ENCODE assay signal across 8 cellular contexts in the genomic region with DNA sequence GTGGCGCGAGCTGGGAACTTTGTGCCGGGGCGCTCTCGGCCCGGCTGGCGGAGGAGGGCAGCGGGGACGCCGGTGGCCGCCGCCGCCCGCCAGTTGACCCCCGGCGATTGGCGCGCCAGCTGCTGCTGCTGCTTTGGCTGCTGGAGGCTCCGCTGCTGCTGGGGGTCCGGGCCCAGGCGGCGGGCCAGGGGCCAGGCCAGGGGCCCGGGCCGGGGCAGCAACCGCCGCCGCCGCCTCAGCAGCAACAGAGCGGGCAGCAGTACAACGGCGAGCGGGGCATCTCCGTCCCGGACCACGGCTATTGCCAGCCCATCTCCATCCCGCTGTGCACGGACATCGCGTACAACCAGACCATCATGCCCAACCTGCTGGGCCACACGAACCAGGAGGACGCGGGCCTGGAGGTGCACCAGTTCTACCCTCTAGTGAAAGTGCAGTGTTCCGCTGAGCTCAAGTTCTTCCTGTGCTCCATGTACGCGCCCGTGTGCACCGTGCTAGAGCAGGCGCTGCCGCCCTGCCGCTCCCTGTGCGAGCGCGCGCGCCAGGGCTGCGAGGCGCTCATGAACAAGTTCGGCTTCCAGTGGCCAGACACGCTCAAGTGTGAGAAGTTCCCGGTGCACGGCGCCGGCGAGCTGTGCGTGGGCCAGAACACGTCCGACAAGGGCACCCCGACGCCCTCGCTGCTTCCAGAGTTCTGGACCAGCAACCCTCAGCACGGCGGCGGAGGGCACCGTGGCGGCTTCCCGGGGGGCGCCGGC. TPM values are rescaled to one million over a fixed set of nuclear protein-coding genes. Genes with fewer than 3 reads are reported as not detected.
DNase-seq lines count a peak whose midpoint lies in the region; ATAC-seq, FAIRE-seq and TF ChIP-seq lines count a peak whose summit lies in the region.

No MANE protein-coding gene starts in this region.

- peak overlapping the region; percentile 99 for H3K4me2 ChIP-seq in A549

- no peak for TF ChIP-seq CTCF in A549 (IDR thresholded peaks at IDR 0.05)
- no peak for TF ChIP-seq CTCF in VCaP (conservative IDR thresholded peaks at IDR 0.05)
- no peak for TF ChIP-seq CTCF in fibroblast of mammary gland (conservative IDR thresholded peaks at IDR 0.05; ENCODE audit: control insufficient read depth, insufficient read depth, low read depth, low read length)

- TF ChIP-seq POLR2A in A549 (IDR thresholded peaks at IDR 0.05; ENCODE audit: low read length), result no peak
- no peak for TF ChIP-seq POLR2A in GM12891 (IDR thresholded peaks at IDR 0.05; ENCODE audit: low read depth, low read length)

- no peaks in the 10 kb centered on the region for H3K9me3 Mint-ChIP-seq in naive B cell

- DNase-seq in A549 (ENCODE audit: low read depth in 1 of 2, low spot score in 1 of 2) (peak in 1 of 2 experiments; percentile 65), GM12891 (ENCODE audit: insufficient read length, low spot score) (peak; percentile 38), NCI-H1105 treated with DMSO at 0.1 percent for 48 hours (lab: John Stamatoyannopoulos, UW) (peak; percentile 68), fibroblast of mammary gland (ENCODE audit: low read depth) (peak; percentile 67), naive B cell (no peak), pons (ENCODE audit: low spot score) (no peak)

- FAIRE-seq in A549 (lab: Jason Lieb, UNC) (no peak), GM12891 (lab: Jason Lieb, UNC) (peak; percentile 86)

- TF ChIP-seq EP300 in A549 (IDR thresholded peaks at IDR 0.05), result no peak

- WGBS in A549 (ENCODE audit: missing lambda C conversion rate), result 0% methylated on average over 2 of the region's 78 CpGs

- POLR2A ChIA-PET in A549 (lab: Yijun Ruan, JAX), result interaction anchor here (1.0 kb wide), 1 partner anchor 12 kb away, joined by 3 read pairs; no protein-coding TSS in a partner anchor

- peaks cover 13 to 19% (median 17%) of the 10 kb centered on the region in 3 donors for H3K4me1 Mint-ChIP-seq in naive B cell

- peak overlapping the region in 1 of 6 donors; percentile 76 for H3K27ac Mint-ChIP-seq in naive B cell

- H3K27me3 Mint-ChIP-seq in naive B cell, result peaks cover 41 to 47% (median 43%) of the 10 kb centered on the region in 3 donors

- CTCF ChIA-PET in A549 (lab: Yijun Ruan, JAX), result no interaction called here

- ATAC-seq in A549, result peak; percentile 42 to 51
- peak; percentile 34 for ATAC-seq in HG02759 (IDR thresholded peaks at IDR 0.05; ENCODE audit: unreplicated experiment)
- peak; percentile 50 to 56 for ATAC-seq in naive B cell (ENCODE audit: low read depth in 2 of 2)

- peak overlapping the region; percentile 91 for H3K4me3 ChIP-seq in A549
- peak overlapping the region; percentile 74 for H3K4me3 ChIP-seq in fibroblast of mammary gland (ENCODE audit: control insufficient read depth, low read depth, low read length)

- H3K4me1 ChIP-seq in A549, result peaks cover 6% of the 10 kb centered on the region; the same call in 1 of the 3 replicates

- H3K4me3 Mint-ChIP-seq in naive B cell, result peak overlapping the region; percentile 88 to 95 (median 92)

- H3K27ac ChIP-seq in A549 (peak overlapping the region; percentile 80 to 91), VCaP (peak overlapping the region; percentile 86)

- no peaks in the 10 kb centered on the region for H3K36me3 Mint-ChIP-seq in naive B cell

- TF ChIP-seq RAD21 in A549 (conservative IDR thresholded peaks at IDR 0.05 in 1 of 2, IDR thresholded peaks at IDR 0.05 in 1 of 2), result no peak

- H3K9me3 ChIP-seq in A549, result no peaks in the 10 kb centered on the region

TF ChIP-seq in A549, 52 proteins besides CTCF, POLR2A, EP300 and RAD21:
- no peak for TF ChIP-seq FOSL2 (IDR thresholded peaks at IDR 0.05)
- no peak for TF ChIP-seq FOSL2 (CRISPR knock-in tag; IDR thresholded peaks at IDR 0.05)
- TF ChIP-seq KDM5A (IDR thresholded peaks at IDR 0.05), result no peak
- TF ChIP-seq SMC3 (IDR thresholded peaks at IDR 0.05), result no peak
- TF ChIP-seq, protein P1, sequence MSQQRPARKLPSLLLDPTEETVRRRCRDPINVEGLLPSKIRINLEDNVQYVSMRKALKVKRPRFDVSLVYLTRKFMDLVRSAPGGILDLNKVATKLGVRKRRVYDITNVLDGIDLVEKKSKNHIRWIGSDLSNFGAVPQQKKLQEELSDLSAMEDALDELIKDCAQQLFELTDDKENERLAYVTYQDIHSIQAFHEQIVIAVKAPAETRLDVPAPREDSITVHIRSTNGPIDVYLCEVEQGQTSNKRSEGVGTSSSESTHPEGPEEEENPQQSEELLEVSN (IDR thresholded peaks at IDR 0.05; ENCODE audit: borderline replicate concordance, low read depth), result peak; percentile 71; the same call in 1 of the 2 replicates
- no peak for TF ChIP-seq HOXB5 (CRISPR knock-in tag; IDR thresholded peaks at IDR 0.05)
- no peak for TF ChIP-seq BHLHE40 (IDR thresholded peaks at IDR 0.05; ENCODE audit: low read depth, low read length)
- TF ChIP-seq ZNF302 (CRISPR knock-in tag; IDR thresholded peaks at IDR 0.05), result no peak
- no peak for TF ChIP-seq KDM1A (IDR thresholded peaks at IDR 0.05; ENCODE audit: low read depth)
- no peak for TF ChIP-seq JUN (IDR thresholded peaks at IDR 0.05)
- TF ChIP-seq JUNB (IDR thresholded peaks at IDR 0.05), result no peak
- no peak for TF ChIP-seq MYC (IDR thresholded peaks at IDR 0.05; ENCODE audit: borderline replicate concordance, low read length)
- TF ChIP-seq, protein P2, sequence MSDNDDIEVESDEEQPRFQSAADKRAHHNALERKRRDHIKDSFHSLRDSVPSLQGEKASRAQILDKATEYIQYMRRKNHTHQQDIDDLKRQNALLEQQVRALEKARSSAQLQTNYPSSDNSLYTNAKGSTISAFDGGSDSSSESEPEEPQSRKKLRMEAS (IDR thresholded peaks at IDR 0.05), result peak; percentile 75
- TF ChIP-seq NR3C1 (IDR thresholded peaks at IDR 0.05), result no peak

TF ChIP-seq in GM12891, 5 proteins besides CTCF, POLR2A, EP300 and RAD21:
- no peak for TF ChIP-seq SPI1 (IDR thresholded peaks at IDR 0.05; ENCODE audit: low read depth, low read length)
- TF ChIP-seq POLR2AphosphoS5 (IDR thresholded peaks at IDR 0.05; ENCODE audit: low read depth, low read length), result no peak
- no peak for TF ChIP-seq POU2F2 (IDR thresholded peaks at IDR 0.05; ENCODE audit: low read depth, low read length)

RNA-seq across cellular contexts. Expression of gene FZD1, which starts 0.9 kb away (rescaled TPM):
- polyA plus RNA-seq in A549 (2011; rRNA removed) (1.3 and 1.4 TPM in 2 replicates), A549 (2017; fragmentation: RNase III; extraction: RNeasy Plus Mini Kit Qiagen cat#74134 plus additional on column Dnase treatment) (1.2 to 1.4 TPM (median 1.2 TPM) in 3 replicates), naive B cell (ENCODE audit: low read depth in 6 of 6) (under 1 TPM in 3 of 6 donors, not detected in 3; 0.03 to 0.08 (median 0.04) TPM)
- polyA plus RNA-seq in A549 (2012; cell fraction: cytosol; rRNA removed), result 1.8 and 2.8 TPM in 2 replicates
- 1.9 and 2.5 TPM in 2 replicates for polyA plus RNA-seq in A549 (2012; cell fraction: nucleus; rRNA removed)
- polyA minus RNA-seq in A549 (2011; rRNA and poly(A)+ RNA removed), result 1.5 and 1.6 TPM in 2 replicates
- polyA plus RNA-seq in GM12891 (2012; ENCODE audit: low read depth, missing spikeins), result 0.40 TPM

Comparison
In these comparisons a context has a peak if more than half of its experiments do, and no peak if none do; other contexts are left out.
1. DNase-seq: peak in GM12891 (single experiment), NCI-H1105 treated with DMSO at 0.1 percent for 48 hours (single experiment) and fibroblast of mammary gland (single experiment); none in naive B cell (single experiment) and pons (single experiment).
2. Peak in every context shown above with its lines, with median percentiles within 50 percentile points of each other: ATAC-seq.